Comparison of ENCODE assay signal across 25 cellular contexts in genomic region chr3:24120434-24120833, GRCh38.
"Had no signal": no experiment of that assay in that cellular context is flagged by ENCODE, and none has a peak within 500 bp of the region (broad histone marks: within the 10 kb centered on the region; RNA-seq: fewer than 3 reads in every experiment).

No MANE protein-coding gene starts in this region.

- H3K36me3 Mint-ChIP-seq: naive thymus-derived CD4-positive, alpha-beta T cell; stimulated activated effector memory CD8-positive, alpha-beta T cell treated with anti-CD3 and anti-CD28 coated beads, Interleukin-12 subunit alpha, Interleukin-12 subunit beta, amount 100 ng/mL, for 72 hours had no signal

- H3K4me3 Mint-ChIP-seq: effector memory CD8-positive, alpha-beta T cell; naive thymus-derived CD4-positive, alpha-beta T cell; nephron; stimulated activated effector memory CD8-positive, alpha-beta T cell treated with anti-CD3 and anti-CD28 coated beads, Interleukin-12 subunit alpha, Interleukin-12 subunit beta, amount 100 ng/mL, for 72 hours; type B pancreatic cell had no signal

- H3K4me1 Mint-ChIP-seq: naive thymus-derived CD4-positive, alpha-beta T cell; nephron; stimulated activated effector memory CD8-positive, alpha-beta T cell treated with anti-CD3 and anti-CD28 coated beads, Interleukin-12 subunit alpha, Interleukin-12 subunit beta, amount 100 ng/mL, for 72 hours had no signal

- H3K27me3 ChIP-seq: esophagus squamous epithelium, heart right ventricle, sigmoid colon, stomach, thyroid gland had no signal

- DNase-seq: effector memory CD8-positive, alpha-beta T cell; erythroblast; esophagus squamous epithelium; foreskin melanocyte; glutamatergic neuron; heart right ventricle; hippocampal formation; kidney glomerular epithelial cell; left colon; mesendoderm; midbrain; naive thymus-derived CD4-positive, alpha-beta T cell; nucleus accumbens; right cardiac atrium; sigmoid colon; stimulated activated CD4-positive, alpha-beta T cell treated with anti-CD3 and anti-CD28 coated beads, Interleukin-2, amount 100 ng/mL, for 24 hours; stimulated activated CD4-positive, alpha-beta T cell treated with anti-CD3 and anti-CD28 coated beads, Interleukin-4, amount 100 ng/mL, for 24 hours; stimulated activated naive CD4-positive, alpha-beta T cell treated with Interleukin-2 at 50 U/mL for 16 hours; stomach; thyroid gland had no signal

- H3K27ac Mint-ChIP-seq: effector memory CD8-positive, alpha-beta T cell; naive thymus-derived CD4-positive, alpha-beta T cell; nephron; stimulated activated effector memory CD8-positive, alpha-beta T cell treated with anti-CD3 and anti-CD28 coated beads, Interleukin-12 subunit alpha, Interleukin-12 subunit beta, amount 100 ng/mL, for 72 hours; type B pancreatic cell had no signal

- H3K27me3 Mint-ChIP-seq: type B pancreatic cell had no signal

- ATAC-seq: effector memory CD8-positive, alpha-beta T cell; heart right ventricle; left colon; naive thymus-derived CD4-positive, alpha-beta T cell; right cardiac atrium; stimulated activated effector memory CD8-positive, alpha-beta T cell treated with anti-CD3 and anti-CD28 coated beads, Interleukin-12 subunit alpha, Interleukin-12 subunit beta, amount 100 ng/mL, for 72 hours had no signal

- H3K9me3 Mint-ChIP-seq: effector memory CD8-positive, alpha-beta T cell; naive thymus-derived CD4-positive, alpha-beta T cell; nephron; stimulated activated effector memory CD8-positive, alpha-beta T cell treated with anti-CD3 and anti-CD28 coated beads, Interleukin-12 subunit alpha, Interleukin-12 subunit beta, amount 100 ng/mL, for 72 hours; type B pancreatic cell had no signal

- H3K4me3 ChIP-seq: coronary artery, esophagus squamous epithelium, heart right ventricle, prostate gland, sigmoid colon, stomach, thyroid gland had no signal

- H3K9me3 ChIP-seq: esophagus squamous epithelium, heart right ventricle, prostate gland, sigmoid colon, stomach, thyroid gland had no signal

- H3K36me3 ChIP-seq: prostate gland, thyroid gland had no signal

- H3K27ac ChIP-seq: coronary artery, esophagus squamous epithelium, heart right ventricle, prostate gland, sigmoid colon, stomach had no signal
